8 cellular contexts compared by ENCODE assay signal in genomic region chr21:44873356-44874239, GRCh38. TPM values are rescaled to one million over a fixed set of nuclear protein-coding genes. Genes with fewer than 3 reads are reported as not detected.
DNase-seq lines count a peak whose midpoint lies in the region; ATAC-seq and TF ChIP-seq lines count a peak whose summit lies in the region.

A gene with protein sequence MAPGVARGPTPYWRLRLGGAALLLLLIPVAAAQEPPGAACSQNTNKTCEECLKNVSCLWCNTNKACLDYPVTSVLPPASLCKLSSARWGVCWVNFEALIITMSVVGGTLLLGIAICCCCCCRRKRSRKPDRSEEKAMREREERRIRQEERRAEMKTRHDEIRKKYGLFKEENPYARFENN (minus strand): TSS chr21:44873690. CDS start chr21:44873616, 74 bp downstream.

- peaks cover 74% of the 10 kb centered on the region for H3K4me1 Mint-ChIP-seq in CD14-positive monocyte

- H3K27me3 Mint-ChIP-seq in CD14-positive monocyte (ENCODE audit: low read depth in 3 of 3) = no peaks in the 10 kb centered on the region

- peaks cover 0 to 3% (median 0%) of the 10 kb centered on the region in 7 donors for H3K9me3 Mint-ChIP-seq in CD14-positive monocyte

- no peak for TF ChIP-seq CTCF in CD14-positive monocyte (IDR thresholded peaks at IDR 0.05)

- H3K36me3 Mint-ChIP-seq in CD14-positive monocyte = peaks cover 7% of the 10 kb centered on the region in 2 donors

- DNase-seq in CD14-positive monocyte (ENCODE audit: low spot score) (peak; percentile 98), NCI-H748 treated with DMSO at 0.1 percent for 48 hours (lab: John Stamatoyannopoulos, UW) (peak; percentile 94), dedifferentiated amniotic fluid mesenchymal stem cell (ENCODE audit: extremely low spot score) (peak; percentile 97), left lobe of liver (ENCODE audit: low spot score) (peak; percentile 100)
- DNase-seq in activated CD4-positive, alpha-beta T cell treated with anti-CD3 and anti-CD28 coated beads, Interleukin-2, amount 50 U/mL, for 24 hours (ENCODE audit: low read depth in 1 of 2, low spot score in 1 of 2) = peak; percentile 98 to 99
- DNase-seq in stimulated activated CD4-positive, alpha-beta T cell treated with anti-CD3 and anti-CD28 coated beads, Interleukin-2, amount 100 ng/mL, for 24 hours = peak; percentile 99

- intact Hi-C loops in CD14-positive monocyte (cut with micrococcal nuclease) = loop anchor here (2.0 to 5.0 kb wide), 3 partner anchors 34 to 56 kb away; partner anchors contain the start of gene SUMO3 (in 2 of the 2)

- H3K4me3 Mint-ChIP-seq in CD14-positive monocyte = peak within 1 kb of the TSS; percentile 92 to 97

- ATAC-seq in GM19395 (IDR thresholded peaks at IDR 0.05; ENCODE audit: unreplicated experiment) = peak; percentile 68
- ATAC-seq in HG03558 (IDR thresholded peaks at IDR 0.05; ENCODE audit: extremely low read depth, unreplicated experiment) = peak; percentile 59
- ATAC-seq in left lobe of liver = peak; percentile 74

- H3K27ac Mint-ChIP-seq in CD14-positive monocyte = peak within 1 kb of the TSS; percentile 97 to 99 (median 98)

RNA-seq across cellular contexts. Expression of the gene that starts here (rescaled TPM):
- 100 to 1,000 TPM; 206 to 238 TPM for polyA plus RNA-seq in CD14-positive monocyte
- 73.9 TPM for total RNA-seq in left lobe of liver

Comparison
In these comparisons a context has a peak if more than half of its experiments do, and no peak if none do; other contexts are left out.
1. Peak in every context shown above with its lines: DNase-seq and ATAC-seq.